Comparison of ENCODE assay signal across 17 cellular contexts in genomic region chr14:32230181-32230580, GRCh38. TPM values are rescaled to one million over a fixed set of nuclear protein-coding genes. Genes with fewer than 3 reads are reported as not detected.
A peak's percentile ranks its signal among the peaks of the same experiment; 100 is the strongest.
DNase-seq lines count a peak whose midpoint lies in the region; ATAC-seq and TF ChIP-seq lines count a peak whose summit lies in the region.
"Had no signal": no experiment of that assay in that cellular context is flagged by ENCODE, and none has a peak within 500 bp of the region (broad histone marks: within the 10 kb centered on the region; RNA-seq: fewer than 3 reads in every experiment).

No MANE protein-coding gene starts in this region.

- H3K9ac ChIP-seq in GM23248 (peak overlapping the region; percentile 26; the same call in 1 of the 2 replicates), smooth muscle cell (ENCODE audit: low read depth) (no peak overlapping the region)

- peak overlapping the region; percentile 54 for H3K4me2 ChIP-seq in GM23248 (ENCODE audit: unreplicated experiment)
- H3K4me2 ChIP-seq in smooth muscle cell: peak overlapping the region; percentile 52

- H3K36me3 Mint-ChIP-seq in stimulated activated naive B cell treated with anti-CD40 and anti-IgM and Interleukin-4, amounts not matched to agents 10 μg/mL and 1 μg/mL and 100 μg/mL, for 72 hours: no peaks in the 10 kb centered on the region

- in situ Hi-C loops in GM23248 (cut with MboI): no loop called here

- H2AFZ ChIP-seq in GM23248: no peak overlapping the region
- H2AFZ ChIP-seq in smooth muscle cell (ENCODE audit: low read depth): no peak overlapping the region

- TF ChIP-seq POLR2A in heart left ventricle (IDR thresholded peaks at IDR 0.05) (no peak), stomach (IDR thresholded peaks at IDR 0.05) (no peak)

- H3K27ac Mint-ChIP-seq in stimulated activated naive B cell treated with anti-CD40 and anti-IgM and Interleukin-4, amounts not matched to agents 10 μg/mL and 1 μg/mL and 100 μg/mL, for 72 hours: no peak overlapping the region
- H3K27ac Mint-ChIP-seq: activated CD8-positive, alpha-beta T cell treated with anti-CD3 and anti-CD28 coated beads, Interleukin-2, amount 10 ng/mL, durations not matched to agents 7 days and 5 days; T-helper 2 cell treated with Interferon-gamma antibody and Interleukin-4, amounts not matched to agents 5 μg/mL and 100 μg/mL, for 36 hours had no signal

- H3K27ac ChIP-seq in GM23248 (peak overlapping the region; percentile 66), heart left ventricle (peak overlapping the region; percentile 28 to 78 (median 66)), smooth muscle cell (ENCODE audit: low read depth) (peak overlapping the region; percentile 74), stomach (no peak overlapping the region)

- peak overlapping the region; percentile 23; the same call in 1 of the 2 replicates for H3K4me3 ChIP-seq in GM23248
- no peak overlapping the region for H3K4me3 ChIP-seq in heart left ventricle
- no peak overlapping the region for H3K4me3 ChIP-seq in smooth muscle cell
- H3K4me3 ChIP-seq in stomach: no peak overlapping the region

- ATAC-seq in SK-N-SH treated with all-trans-retinoic acid at 6 μM for 48 hours: peak; percentile 75
- peak; percentile 45 to 79 (median 70) for ATAC-seq in heart left ventricle
- no peak for ATAC-seq in stimulated activated naive B cell treated with anti-CD40 and anti-IgM and Interleukin-4, amounts not matched to agents 10 μg/mL and 1 μg/mL and 100 μg/mL, for 72 hours (replicated peaks)
- no peak for ATAC-seq in HG02884 (IDR thresholded peaks at IDR 0.05; ENCODE audit: unreplicated experiment)
- no peak for ATAC-seq in GM18498 (IDR thresholded peaks at IDR 0.05; ENCODE audit: unreplicated experiment)
- ATAC-seq: activated CD8-positive, alpha-beta T cell treated with anti-CD3 and anti-CD28 coated beads, Interleukin-2, amount 10 ng/mL, durations not matched to agents 7 days and 5 days had no signal

- intact Hi-C loops in heart left ventricle (cut with DNase I) (no loop called here), stomach (cut with DNase I; ENCODE audit: low total_unique reads) (no loop called here)

- 0 to 4% methylated on average over 3 of the region's 3 CpGs for WGBS in GM23248 (ENCODE audit: low coverage in 1 of 2, low lambda C conversion rate in 2 of 2, missing lambda C conversion rate in 2 of 2), 2 experiments
- 15 to 21% (median 17%) methylated on average over 3 of the region's 3 CpGs for WGBS in heart left ventricle, 4 donors
- WGBS in smooth muscle cell (ENCODE audit: low lambda C conversion rate): 27% methylated on average over 3 of the region's 3 CpGs
- WGBS in stomach, 5 donors: 29 to 50% (median 44%) methylated on average over 3 of the region's 3 CpGs

- no peaks in the 10 kb centered on the region for H3K9me3 ChIP-seq in GM23248 (ENCODE audit: low read depth)
- peaks cover 0 to 3% (median 0%) of the 10 kb centered on the region in 12 donors for H3K9me3 ChIP-seq in heart left ventricle
- no peaks in the 10 kb centered on the region for H3K9me3 ChIP-seq in smooth muscle cell (replicated peaks; ENCODE audit: low read depth)
- H3K9me3 ChIP-seq in stomach: no peaks in the 10 kb centered on the region

- H3K79me2 ChIP-seq in GM23248 (ENCODE audit: insufficient read depth) (no peaks in the 10 kb centered on the region), smooth muscle cell (ENCODE audit: low read depth) (no peaks in the 10 kb centered on the region)

- H3K4me1 ChIP-seq in GM23248 (ENCODE audit: insufficient read depth) (peaks cover 34% of the 10 kb centered on the region), heart left ventricle (peaks cover 0 to 49% (median 12%) of the 10 kb centered on the region in 12 donors), smooth muscle cell (ENCODE audit: low read depth) (peaks cover 9% of the 10 kb centered on the region), stomach (peaks cover 0 to 28% (median 0%) of the 10 kb centered on the region in 4 donors)

- H3K27me3 Mint-ChIP-seq in stimulated activated naive B cell treated with anti-CD40 and anti-IgM and Interleukin-4, amounts not matched to agents 10 μg/mL and 1 μg/mL and 100 μg/mL, for 72 hours: no peaks in the 10 kb centered on the region

- H3K27me3 ChIP-seq in GM23248 (replicated peaks; ENCODE audit: insufficient read depth) (no peaks in the 10 kb centered on the region), heart left ventricle (no peaks in the 10 kb centered on the region), smooth muscle cell (ENCODE audit: low read depth) (no peaks in the 10 kb centered on the region), stomach (no peaks in the 10 kb centered on the region)

- TF ChIP-seq EP300 in stomach (IDR thresholded peaks at IDR 0.05): no peak

- H4K20me1 ChIP-seq in GM23248 (ENCODE audit: insufficient read depth) (no peaks in the 10 kb centered on the region), smooth muscle cell (ENCODE audit: low read depth) (no peaks in the 10 kb centered on the region)

- H3K9me3 Mint-ChIP-seq in stimulated activated naive B cell treated with anti-CD40 and anti-IgM and Interleukin-4, amounts not matched to agents 10 μg/mL and 1 μg/mL and 100 μg/mL, for 72 hours: no peaks in the 10 kb centered on the region
- H3K9me3 Mint-ChIP-seq: T-helper 2 cell treated with Interferon-gamma antibody and Interleukin-4, amounts not matched to agents 5 μg/mL and 100 μg/mL, for 36 hours had no signal

- peaks cover 4 to 14% of the 10 kb centered on the region in 2 donors for H3K4me1 Mint-ChIP-seq in stimulated activated naive B cell treated with anti-CD40 and anti-IgM and Interleukin-4, amounts not matched to agents 10 μg/mL and 1 μg/mL and 100 μg/mL, for 72 hours

- H3F3A ChIP-seq in GM23248 (ENCODE audit: insufficient read depth): peaks cover 30% of the 10 kb centered on the region
- peaks cover 8% of the 10 kb centered on the region for H3F3A ChIP-seq in smooth muscle cell (ENCODE audit: low read depth)

- H3K36me3 ChIP-seq in GM23248 (ENCODE audit: low read depth) (no peaks in the 10 kb centered on the region), heart left ventricle (no peaks in the 10 kb centered on the region), smooth muscle cell (ENCODE audit: low read depth) (no peaks in the 10 kb centered on the region), stomach (no peaks in the 10 kb centered on the region)

- H3K4me3 Mint-ChIP-seq in stimulated activated naive B cell treated with anti-CD40 and anti-IgM and Interleukin-4, amounts not matched to agents 10 μg/mL and 1 μg/mL and 100 μg/mL, for 72 hours: no peak overlapping the region
- H3K4me3 Mint-ChIP-seq: activated CD8-positive, alpha-beta T cell treated with anti-CD3 and anti-CD28 coated beads, Interleukin-2, amount 10 ng/mL, durations not matched to agents 7 days and 5 days; T-helper 2 cell treated with Interferon-gamma antibody and Interleukin-4, amounts not matched to agents 5 μg/mL and 100 μg/mL, for 36 hours had no signal

- no peak for TF ChIP-seq CTCF in heart left ventricle (IDR thresholded peaks at IDR 0.05)
- no peak for TF ChIP-seq CTCF in smooth muscle cell (IDR thresholded peaks at IDR 0.05; ENCODE audit: borderline replicate concordance, insufficient read depth, poor library complexity, severe bottlenecking)
- TF ChIP-seq CTCF in stomach (IDR thresholded peaks at IDR 0.05): no peak

- H3K9me2 ChIP-seq in GM23248 (ENCODE audit: insufficient read depth): no peaks in the 10 kb centered on the region

- DNase-seq in GM23248 (peak; percentile 63), heart left ventricle (no peak), smooth muscle cell (lab: John Stamatoyannopoulos, UW; ENCODE audit: unreplicated experiment) (no peak), stomach (no peak)
- no peak for DNase-seq in stimulated activated naive B cell treated with anti-CD40 and anti-IgM and Interleukin-4, amounts not matched to agents 10 μg/mL and 1 μg/mL and 100 μg/mL, for 72 hours
- DNase-seq: activated CD8-positive, alpha-beta T cell treated with anti-CD3 and anti-CD28 coated beads, Interleukin-2, amount 10 ng/mL, durations not matched to agents 7 days and 5 days; activated naive CD4-positive, alpha-beta T cell treated with anti-CD3 and anti-CD28 coated beads, Interleukin-2, amount 50 U/mL, for 16 hours; DMS 273 treated with DMSO at 0.1 percent for 48 hours; hypothalamus; NCI-H146; NK-92 treated with Interleukin-12 subunit alpha and Interleukin-12 subunit beta, amount 100 ng/mL, for 24 hours had no signal

TF ChIP-seq in SK-N-SH treated with all-trans-retinoic acid at 6 μM for 48 hours, 23 proteins besides CTCF, POLR2A, EP300 and RAD21 (continues in another document):
- no peak for TF ChIP-seq ZFP3 (CRISPR knock-in tag; IDR thresholded peaks at IDR 0.05)
- no peak for TF ChIP-seq OSR1 (CRISPR knock-in tag; IDR thresholded peaks at IDR 0.05)
- peak; percentile 59; the same call in 1 of the 2 replicates for TF ChIP-seq TOX (CRISPR knock-in tag; IDR thresholded peaks at IDR 0.05; ENCODE audit: borderline replicate concordance)
- no peak for TF ChIP-seq ZNF8 (CRISPR knock-in tag; IDR thresholded peaks at IDR 0.05)
- TF ChIP-seq ZC3H10 (CRISPR knock-in tag; IDR thresholded peaks at IDR 0.05): peak; percentile 62; the same call in 1 of the 2 replicates
- peak; percentile 98 for TF ChIP-seq ISL1 (CRISPR knock-in tag; IDR thresholded peaks at IDR 0.05)
- TF ChIP-seq POU6F1 (CRISPR knock-in tag; IDR thresholded peaks at IDR 0.05; ENCODE audit: borderline replicate concordance, low read depth): no peak

RNA-seq across cellular contexts. Expression of gene RNU6-8, which starts 27.1 kb away (rescaled TPM):
- total RNA-seq in GM23248 (2014; rRNA removed; shearing (Covaris generic)): not detected in 2 replicates
- polyA plus RNA-seq in GM23248 (2016; fragmentation: Nextera tagmentation; extraction: Ambion mirVana) (not detected in 2 replicates), heart left ventricle (not detected), smooth muscle cell (not detected in 2 replicates), stomach (not detected)
- total RNA-seq in heart left ventricle (not detected), smooth muscle cell (not detected in 2 replicates), stomach (not detected)
- total RNA-seq: activated CD8-positive, alpha-beta T cell treated with anti-CD3 and anti-CD28 coated beads, Interleukin-2, amount 10 ng/mL, durations not matched to agents 7 days and 5 days; HT-29; mononuclear cell had no signal

RNA-seq across cellular contexts. Expression of gene RNU6-7, which starts 28.3 kb away (rescaled TPM):
- not detected in 2 replicates for total RNA-seq in GM23248 (2014; rRNA removed; shearing (Covaris generic))
- polyA plus RNA-seq in GM23248 (2016; fragmentation: Nextera tagmentation; extraction: Ambion mirVana): not detected in 2 replicates
- not detected for total RNA-seq in heart left ventricle
- polyA plus RNA-seq in heart left ventricle: not detected
- total RNA-seq in smooth muscle cell: not detected in 2 replicates
- not detected in 2 replicates for polyA plus RNA-seq in smooth muscle cell
- not detected for total RNA-seq in stomach
- polyA plus RNA-seq in stomach: not detected
- total RNA-seq: activated CD8-positive, alpha-beta T cell treated with anti-CD3 and anti-CD28 coated beads, Interleukin-2, amount 10 ng/mL, durations not matched to agents 7 days and 5 days; HT-29; mononuclear cell had no signal

Comparison
In these comparisons a context has a peak if more than half of its experiments do, and no peak if none do; other contexts are left out.
1. H3K27ac ChIP-seq: peak in GM23248 (single experiment), heart left ventricle (12 of 12) and smooth muscle cell (single experiment); none in stomach (0 of 5).
2. ATAC-seq: peak in SK-N-SH treated with all-trans-retinoic acid at 6 μM for 48 hours (single experiment) and heart left ventricle (4 of 4); none in stimulated activated naive B cell treated with anti-CD40 and anti-IgM and Interleukin-4, amounts not matched to agents 10 μg/mL and 1 μg/mL and 100 μg/mL, for 72 hours (0 of 2), HG02884 (single experiment) and GM18498 (single experiment).